Comparison of ENCODE assay signal across 8 cellular contexts in genomic region chr1:182604128-182604834, GRCh38. TPM values are rescaled to one million over a fixed set of nuclear protein-coding genes. Genes with fewer than 3 reads are reported as not detected.
DNase-seq lines count a peak whose midpoint lies in the region; ATAC-seq lines count a peak whose summit lies in the region.

RGS16 (minus strand) TSS chr1:182604389; CDS start chr1:182604259, 130 bp downstream.

- ATAC-seq in GM21737 (IDR thresholded peaks at IDR 0.05; ENCODE audit: unreplicated experiment) (peak; percentile 90), naive B cell (ENCODE audit: low read depth in 2 of 2) (peak; percentile 97)
- peak; percentile 93 to 97 for ATAC-seq in stimulated activated naive B cell treated with anti-CD40 and anti-IgM and Interleukin-4, amounts not matched to agents 10 μg/mL and 1 μg/mL and 100 μg/mL, for 72 hours (replicated peaks)

- H3K4me3 Mint-ChIP-seq in naive B cell = peak within 1 kb of the TSS; percentile 79 to 92 (median 89)
- no peak within 1 kb of the TSS for H3K4me3 Mint-ChIP-seq in stimulated activated naive B cell treated with anti-CD40 and anti-IgM and Interleukin-4, amounts not matched to agents 10 μg/mL and 1 μg/mL and 100 μg/mL, for 72 hours

- H3K27ac Mint-ChIP-seq in naive B cell = peak within 1 kb of the TSS in 5 of 6 donors; percentile 65 to 93 (median 69)
- peak within 1 kb of the TSS; percentile 92 for H3K27ac Mint-ChIP-seq in stimulated activated naive B cell treated with anti-CD40 and anti-IgM and Interleukin-4, amounts not matched to agents 10 μg/mL and 1 μg/mL and 100 μg/mL, for 72 hours

- H3K36me3 Mint-ChIP-seq in naive B cell = no peaks in the 10 kb centered on the region
- peaks cover 3 to 10% of the 10 kb centered on the region in 2 donors for H3K36me3 Mint-ChIP-seq in stimulated activated naive B cell treated with anti-CD40 and anti-IgM and Interleukin-4, amounts not matched to agents 10 μg/mL and 1 μg/mL and 100 μg/mL, for 72 hours

- peak; percentile 91 for DNase-seq in DMS79 treated with DMSO at 0.1 percent for 48 hours (lab: John Stamatoyannopoulos, UW)
- peak; percentile 91 to 92 for DNase-seq in Kasumi-1 (lab: John Stamatoyannopoulos, UW)
- DNase-seq in RPMI7951 (ENCODE audit: low read depth) = peak; percentile 78
- DNase-seq in activated T-helper 1 cell treated with Interleukin-2 at 50 U/mL for 16 hours (ENCODE audit: low read depth) = peak; percentile 80
- peak; percentile 65 for DNase-seq in fibroblast of gingiva (ENCODE audit: low read depth)
- peak; percentile 85 for DNase-seq in naive B cell
- peak; percentile 87 for DNase-seq in stimulated activated naive B cell treated with anti-CD40 and anti-IgM and Interleukin-4, amounts not matched to agents 10 μg/mL and 1 μg/mL and 100 μg/mL, for 72 hours

- no peaks in the 10 kb centered on the region for H3K9me3 Mint-ChIP-seq in naive B cell
- no peaks in the 10 kb centered on the region for H3K9me3 Mint-ChIP-seq in stimulated activated naive B cell treated with anti-CD40 and anti-IgM and Interleukin-4, amounts not matched to agents 10 μg/mL and 1 μg/mL and 100 μg/mL, for 72 hours

- peaks cover 21 to 25% (median 23%) of the 10 kb centered on the region in 3 donors for H3K4me1 Mint-ChIP-seq in naive B cell
- peaks cover 13 to 14% of the 10 kb centered on the region in 2 donors for H3K4me1 Mint-ChIP-seq in stimulated activated naive B cell treated with anti-CD40 and anti-IgM and Interleukin-4, amounts not matched to agents 10 μg/mL and 1 μg/mL and 100 μg/mL, for 72 hours

- peaks cover 0 to 15% (median 5%) of the 10 kb centered on the region in 3 donors for H3K27me3 Mint-ChIP-seq in naive B cell
- peaks cover 5 to 8% of the 10 kb centered on the region in 2 donors for H3K27me3 Mint-ChIP-seq in stimulated activated naive B cell treated with anti-CD40 and anti-IgM and Interleukin-4, amounts not matched to agents 10 μg/mL and 1 μg/mL and 100 μg/mL, for 72 hours

RNA-seq across cellular contexts. Expression of gene RGS16, which starts in this region (rescaled TPM):
- total RNA-seq in RPMI7951 (2014; rRNA removed; shearing (Covaris generic)) = 4.1 and 4.6 TPM in 2 replicates
- polyA plus RNA-seq in naive B cell (ENCODE audit: low read depth in 6 of 6) = 1 to 10 TPM in 4 of 6 donors, under 1 TPM in 2; 0.52 to 8.9 (median 1.8) TPM

Comparison
In these comparisons a context has a peak if more than half of its experiments do, and no peak if none do; other contexts are left out.
1. Peak in every context shown above with its lines: DNase-seq and ATAC-seq.
2. H3K4me3 Mint-ChIP-seq: peak in naive B cell (8 of 8); none in stimulated activated naive B cell treated with anti-CD40 and anti-IgM and Interleukin-4, amounts not matched to agents 10 μg/mL and 1 μg/mL and 100 μg/mL, for 72 hours (0 of 2).